ENCODE assay signal across 16 cellular contexts in the genomic region with DNA sequence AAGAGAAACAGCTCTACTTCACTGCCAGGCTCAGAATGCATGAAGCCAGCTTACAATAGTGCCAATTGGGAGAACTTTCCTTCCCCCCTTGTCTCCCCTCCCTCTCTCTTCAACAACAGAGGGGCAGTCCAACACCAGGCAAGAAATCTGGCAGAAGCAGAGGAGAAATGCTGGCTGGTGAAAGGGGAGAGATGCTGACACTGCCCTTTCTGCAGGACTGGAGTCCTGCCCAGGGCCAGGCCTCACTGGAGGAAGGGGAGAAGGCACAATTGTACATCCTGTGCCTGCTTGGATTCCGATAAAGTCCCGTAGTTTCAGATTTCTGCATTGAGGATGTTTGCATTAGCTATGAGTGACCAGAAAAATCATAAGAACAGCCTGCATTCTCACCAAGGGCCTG.
DNase-seq lines count a peak whose midpoint lies in the region; ATAC-seq and TF ChIP-seq lines count a peak whose summit lies in the region.
"Had no signal": no experiment of that assay in that cellular context is flagged by ENCODE, and none has a peak within 500 bp of the region (broad histone marks: within the 10 kb centered on the region; RNA-seq: fewer than 3 reads in every experiment).

No MANE protein-coding gene starts in this region.

- H3K4me3 ChIP-seq in heart left ventricle: no peak overlapping the region
- H3K4me3 ChIP-seq in neural progenitor cell: no peak overlapping the region
- no peak overlapping the region for H3K4me3 ChIP-seq in upper lobe of right lung
- H3K4me3 ChIP-seq: mucosa of descending colon had no signal

- H3K9me3 Mint-ChIP-seq in brain (peaks cover 2 to 21% (median 16%) of the 10 kb centered on the region in 5 experiments), neural progenitor cell (peaks cover 7% of the 10 kb centered on the region)
- H3K9me3 Mint-ChIP-seq: endodermal cell; T-helper 1 cell treated with Interleukin-12 subunit alpha and Interleukin-12 subunit beta and Interleukin-4 antibody, amounts not matched to agents 30 μg/mL and 1 μg/mL, for 36 hours had no signal

- H3F3A ChIP-seq in neural progenitor cell (ENCODE audit: low read depth): no peaks in the 10 kb centered on the region

- H3K4me3 Mint-ChIP-seq in brain (peak overlapping the region in 2 of 5 experiments; percentile 14 to 60), neural progenitor cell (no peak overlapping the region)
- H3K4me3 Mint-ChIP-seq: activated B cell treated with CpG ODN at 0.5 μM for 24 hours; endodermal cell; IgD-negative memory B cell; T-helper 1 cell treated with Interleukin-12 subunit alpha and Interleukin-12 subunit beta and Interleukin-4 antibody, amounts not matched to agents 30 μg/mL and 1 μg/mL, for 36 hours had no signal

- H3K36me3 ChIP-seq in heart left ventricle: no peaks in the 10 kb centered on the region
- no peaks in the 10 kb centered on the region for H3K36me3 ChIP-seq in neural progenitor cell
- no peaks in the 10 kb centered on the region for H3K36me3 ChIP-seq in upper lobe of right lung
- H3K36me3 ChIP-seq: BE2C had no signal

- intact Hi-C loops in heart left ventricle (cut with DNase I) (loop anchor here in 1 of 10 donors (5.0 kb wide), 1 partner anchor 61 kb away; no protein-coding TSS in a partner anchor), upper lobe of right lung (cut with DNase I) (no loop called here)

- H3K4me2 ChIP-seq in neural progenitor cell: no peak overlapping the region

- H3K79me2 ChIP-seq in neural progenitor cell (ENCODE audit: low read depth): no peaks in the 10 kb centered on the region

- H3K27ac ChIP-seq in heart left ventricle (no peak overlapping the region), neural progenitor cell (no peak overlapping the region), upper lobe of right lung (no peak overlapping the region)

- H3K27ac Mint-ChIP-seq in brain: peak overlapping the region in 4 of 5 experiments; percentile 58 to 79 (median 76)
- H3K27ac Mint-ChIP-seq in neural progenitor cell: no peak overlapping the region
- H3K27ac Mint-ChIP-seq: activated B cell treated with CpG ODN at 0.5 μM for 24 hours; endodermal cell; IgD-negative memory B cell; T-helper 1 cell treated with Interleukin-12 subunit alpha and Interleukin-12 subunit beta and Interleukin-4 antibody, amounts not matched to agents 30 μg/mL and 1 μg/mL, for 36 hours had no signal

- no peak for TF ChIP-seq CTCF in brain (conservative IDR thresholded peaks at IDR 0.05)
- no peak for TF ChIP-seq CTCF in heart left ventricle (IDR thresholded peaks at IDR 0.05)
- no peak for TF ChIP-seq CTCF in neural progenitor cell (IDR thresholded peaks at IDR 0.05)
- no peak for TF ChIP-seq CTCF in upper lobe of right lung (IDR thresholded peaks at IDR 0.05)

- H3K4me1 Mint-ChIP-seq in brain (peaks cover 16% of the 10 kb centered on the region), neural progenitor cell (no peaks in the 10 kb centered on the region)
- H3K4me1 Mint-ChIP-seq: activated B cell treated with CpG ODN at 0.5 μM for 24 hours, endodermal cell, IgD-negative memory B cell had no signal

- H3K36me3 Mint-ChIP-seq in brain: no peaks in the 10 kb centered on the region
- H3K36me3 Mint-ChIP-seq in neural progenitor cell: no peaks in the 10 kb centered on the region
- H3K36me3 Mint-ChIP-seq: IgD-negative memory B cell had no signal

- DNase-seq in heart left ventricle (no peak), neural progenitor cell (ENCODE audit: low spot score) (no peak), upper lobe of right lung (no peak), NCI-H1092 treated with DMSO at 0.1 percent for 48 hours (lab: John Stamatoyannopoulos, UW) (no peak), NCI-H82 treated with DMSO at 0.1 percent for 48 hours (lab: John Stamatoyannopoulos, UW; ENCODE audit: unreplicated experiment) (no peak)
- DNase-seq in activated CD8-positive, alpha-beta memory T cell treated with anti-CD3 and anti-CD28 coated beads for 24 hours: no peak
- DNase-seq: activated B cell treated with CpG ODN at 0.5 μM for 24 hours; activated effector memory CD4-positive, alpha-beta T cell treated with anti-CD3 and anti-CD28 coated beads, Interleukin-2, amount 50 U/mL, for 16 hours; BE2C; DMS53; endodermal cell; foreskin melanocyte; mucosa of descending colon had no signal

- H2AFZ ChIP-seq in neural progenitor cell (replicated peaks): peak overlapping the region; percentile 50

- H3K4me1 ChIP-seq in heart left ventricle (peaks cover 0 to 15% (median 0%) of the 10 kb centered on the region in 12 donors), neural progenitor cell (no peaks in the 10 kb centered on the region), upper lobe of right lung (no peaks in the 10 kb centered on the region)
- H3K4me1 ChIP-seq: BE2C had no signal

- H3K9me3 ChIP-seq in heart left ventricle: peaks cover 0 to 10% (median 0%) of the 10 kb centered on the region in 12 donors
- no peaks in the 10 kb centered on the region for H3K9me3 ChIP-seq in neural progenitor cell (ENCODE audit: low read depth)
- H3K9me3 ChIP-seq in upper lobe of right lung: no peaks in the 10 kb centered on the region
- H3K9me3 ChIP-seq: BE2C, mucosa of descending colon had no signal

- peaks cover 5% of the 10 kb centered on the region for H3K27me3 Mint-ChIP-seq in brain
- H3K27me3 Mint-ChIP-seq in neural progenitor cell (ENCODE audit: insufficient read depth, low read depth): peaks cover 3% of the 10 kb centered on the region
- H3K27me3 Mint-ChIP-seq: activated B cell treated with CpG ODN at 0.5 μM for 24 hours had no signal

- H4K20me1 ChIP-seq in neural progenitor cell (ENCODE audit: low read depth): no peaks in the 10 kb centered on the region

- H3K9ac ChIP-seq in neural progenitor cell: no peak overlapping the region

- 6 to 40% (median 13%) methylated on average over 2 of the region's 2 CpGs for WGBS in heart left ventricle, 4 donors

- ATAC-seq in heart left ventricle (peak; percentile 59 to 79 (median 70)), upper lobe of right lung (peak; percentile 35)
- ATAC-seq: mucosa of descending colon had no signal

- TF ChIP-seq POLR2A in heart left ventricle (IDR thresholded peaks at IDR 0.05): no peak

- H3K27me3 ChIP-seq in heart left ventricle (no peaks in the 10 kb centered on the region), neural progenitor cell (no peaks in the 10 kb centered on the region), upper lobe of right lung (no peaks in the 10 kb centered on the region)
- H3K27me3 ChIP-seq: BE2C had no signal
